16 cellular contexts compared by ENCODE assay signal in genomic region chr4:154044118-154044517, GRCh38.
DNase-seq lines count a peak whose midpoint lies in the region; ATAC-seq and TF ChIP-seq lines count a peak whose summit lies in the region.
"Had no signal": no experiment of that assay in that cellular context is flagged by ENCODE, and none has a peak within 500 bp of the region (broad histone marks: within the 10 kb centered on the region; RNA-seq: fewer than 3 reads in every experiment).

No MANE protein-coding gene starts in this region.

- no peak overlapping the region for H3K23ac ChIP-seq in trophoblast cell (ENCODE audit: low read length)

- no peak overlapping the region for H3K9ac ChIP-seq in PC-3 (ENCODE audit: low read length)
- peak overlapping the region; percentile 38 for H3K9ac ChIP-seq in trophoblast cell (ENCODE audit: low read length)

- H2BK5ac ChIP-seq in trophoblast cell (ENCODE audit: low read depth, low read length, poor library complexity) = no peak overlapping the region

- H3K9me3 ChIP-seq in PC-3 (ENCODE audit: low read length) (no peaks in the 10 kb centered on the region), trophoblast cell (ENCODE audit: insufficient read depth, low read depth, low read length) (no peaks in the 10 kb centered on the region), ascending aorta (no peaks in the 10 kb centered on the region)

- TF ChIP-seq CTCF in PC-3 (conservative IDR thresholded peaks at IDR 0.05; ENCODE audit: low read depth, low read length) (no peak), ascending aorta (IDR thresholded peaks at IDR 0.05) (no peak)

- no peak overlapping the region for H2BK120ac ChIP-seq in trophoblast cell (ENCODE audit: insufficient read depth, low read length, poor library complexity)

- no peaks in the 10 kb centered on the region for H3F3A ChIP-seq in PC-3 (ENCODE audit: low read length, unreplicated experiment)

- H3K36me3 ChIP-seq in PC-3 (ENCODE audit: low read depth, low read length) = no peaks in the 10 kb centered on the region
- H3K36me3 ChIP-seq in trophoblast cell (ENCODE audit: control insufficient read depth in 1 of 2, insufficient read depth in 2 of 2, low read length in 2 of 2) = no peaks in the 10 kb centered on the region
- no peaks in the 10 kb centered on the region for H3K36me3 ChIP-seq in ascending aorta

- H3K4me2 ChIP-seq in PC-3 (ENCODE audit: low read length) (no peak overlapping the region), trophoblast cell (ENCODE audit: low read length) (no peak overlapping the region)

- H3K79me1 ChIP-seq in trophoblast cell (ENCODE audit: low read length) = no peaks in the 10 kb centered on the region

- H3K27me3 ChIP-seq in PC-3 (ENCODE audit: low read length) = peaks cover 39% of the 10 kb centered on the region
- H3K27me3 ChIP-seq in trophoblast cell (ENCODE audit: insufficient read depth, low read length) = no peaks in the 10 kb centered on the region
- no peaks in the 10 kb centered on the region for H3K27me3 ChIP-seq in ascending aorta

- ATAC-seq in PC-3 = no peak
- ATAC-seq in HG03135 (IDR thresholded peaks at IDR 0.05; ENCODE audit: unreplicated experiment) = no peak

- POLR2A ChIA-PET in PC-3 (lab: Charles Lee; ENCODE audit: unreplicated experiment) = no interaction called here

- H4K91ac ChIP-seq in trophoblast cell (ENCODE audit: low read depth, low read length) = no peak overlapping the region

- H3K14ac ChIP-seq in trophoblast cell (ENCODE audit: low read length) = no peak overlapping the region

- CTCF ChIA-PET in PC-3 (lab: Charles Lee) = no interaction called here

- no peaks in the 10 kb centered on the region for H3K9me2 ChIP-seq in PC-3 (replicated peaks; ENCODE audit: low read length)

- H4K8ac ChIP-seq in trophoblast cell (ENCODE audit: low read depth, low read length) = no peak overlapping the region

- WGBS in trophoblast cell (ENCODE audit: extremely low coverage, insufficient coverage, insufficient read length) = no CpG with 5 or more reads among the region's 4 CpGs

- H3K79me2 ChIP-seq in PC-3 (ENCODE audit: low read length) (no peaks in the 10 kb centered on the region), trophoblast cell (ENCODE audit: control insufficient read depth, insufficient read depth, low read length, poor library complexity) (no peaks in the 10 kb centered on the region)

- no peak overlapping the region for H2AK5ac ChIP-seq in trophoblast cell (ENCODE audit: low read length)

- no peak overlapping the region for H3K4ac ChIP-seq in trophoblast cell (ENCODE audit: low read depth, low read length)

- H3K27ac ChIP-seq in PC-3 (ENCODE audit: low read length) = no peak overlapping the region
- H3K27ac ChIP-seq in trophoblast cell (ENCODE audit: low read depth, low read length) = no peak overlapping the region
- no peak overlapping the region for H3K27ac ChIP-seq in ascending aorta

- no peaks in the 10 kb centered on the region for H4K20me1 ChIP-seq in PC-3 (ENCODE audit: low read length)

- intact Hi-C loops in PC-3 (cut with micrococcal nuclease) (no loop called here), ascending aorta (cut with DNase I) (no loop called here)

- BruUV-seq in PC-3 (replicated peaks; lab: Mats Ljungman, UMichigan) = no TSS peak

- H3K4me3 ChIP-seq in PC-3 (ENCODE audit: low read length) (no peak overlapping the region), trophoblast cell (ENCODE audit: low read depth, low read length) (no peak overlapping the region), ascending aorta (no peak overlapping the region)

- no peak overlapping the region for H2AFZ ChIP-seq in PC-3 (ENCODE audit: low read length)
- H2AFZ ChIP-seq in trophoblast cell (ENCODE audit: insufficient read depth, low read length, poor library complexity) = no peak overlapping the region

- no peak overlapping the region for H3K18ac ChIP-seq in trophoblast cell (ENCODE audit: low read length)

- DNase-seq in GM03348 (ENCODE audit: low spot score) (peak; percentile 71), PC-3 (peak; percentile 20), fibroblast of gingiva (ENCODE audit: low read depth) (peak; percentile 62), trophoblast cell (no peak), ascending aorta (ENCODE audit: low spot score in 2 of 2) (no peak), NCI-H510A (lab: John Stamatoyannopoulos, UW) (no peak)
- DNase-seq: ACHN; CD4-positive, alpha-beta memory T cell; GDM1; GOT3; IMR-90; Karpas-422; NCI-H1417; NCI-H1930; SW 1271 had no signal

- H2BK12ac ChIP-seq in trophoblast cell (ENCODE audit: low read length) = no peak overlapping the region

- H3K4me1 ChIP-seq in PC-3 (ENCODE audit: insufficient read depth, low read length) (no peaks in the 10 kb centered on the region), trophoblast cell (ENCODE audit: control insufficient read depth in 1 of 2, insufficient read depth in 2 of 2, low read length in 2 of 2) (no peaks in the 10 kb centered on the region), ascending aorta (no peaks in the 10 kb centered on the region)

- no peak overlapping the region for H4K12ac ChIP-seq in trophoblast cell (ENCODE audit: low read depth, low read length)

Comparison
In these comparisons a context has a peak if more than half of its experiments do, and no peak if none do; other contexts are left out.
1. DNase-seq: peak in GM03348 (single experiment), PC-3 (single experiment) and fibroblast of gingiva (single experiment); none in trophoblast cell (0 of 2), ascending aorta (0 of 2) and NCI-H510A (single experiment).